In genomic region chr22:37634505-37635002, GRCh38 we compare ENCODE assay signal across 1 cellular context.
TF ChIP-seq lines count a peak whose summit lies in the region.

No MANE protein-coding gene starts in this region.

TF ChIP-seq in HepG2, 621 proteins besides CTCF, POLR2A, EP300 and RAD21 (continued from another document):
- TF ChIP-seq RERE (CRISPR knock-in tag; IDR thresholded peaks at IDR 0.05; ENCODE audit: low read depth) (no peak), SP1 (IDR thresholded peaks at IDR 0.05) (no peak), SP1 (CRISPR knock-in tag; IDR thresholded peaks at IDR 0.05) (no peak), ARID2 (CRISPR knock-in tag; IDR thresholded peaks at IDR 0.05; ENCODE audit: borderline replicate concordance) (no peak), ZNF773 (CRISPR knock-in tag; IDR thresholded peaks at IDR 0.05; ENCODE audit: borderline replicate concordance) (no peak), FOXM1 (CRISPR knock-in tag; IDR thresholded peaks at IDR 0.05) (no peak), KLF9 (CRISPR knock-in tag; IDR thresholded peaks at IDR 0.05; ENCODE audit: low read depth) (no peak), IKZF1 (IDR thresholded peaks at IDR 0.05) (no peak), AKAP8 (CRISPR knock-in tag; IDR thresholded peaks at IDR 0.05) (no peak), BRD4 (CRISPR knock-in tag; IDR thresholded peaks at IDR 0.05) (no peak), RFX5 (IDR thresholded peaks at IDR 0.05; ENCODE audit: low read depth, low read length) (no peak), ZNF251 (CRISPR knock-in tag; IDR thresholded peaks at IDR 0.05) (no peak), SKIL (CRISPR knock-in tag; IDR thresholded peaks at IDR 0.05; ENCODE audit: borderline replicate concordance) (no peak), KAT8 (CRISPR knock-in tag; IDR thresholded peaks at IDR 0.05) (no peak)
- TF ChIP-seq, protein P1, sequence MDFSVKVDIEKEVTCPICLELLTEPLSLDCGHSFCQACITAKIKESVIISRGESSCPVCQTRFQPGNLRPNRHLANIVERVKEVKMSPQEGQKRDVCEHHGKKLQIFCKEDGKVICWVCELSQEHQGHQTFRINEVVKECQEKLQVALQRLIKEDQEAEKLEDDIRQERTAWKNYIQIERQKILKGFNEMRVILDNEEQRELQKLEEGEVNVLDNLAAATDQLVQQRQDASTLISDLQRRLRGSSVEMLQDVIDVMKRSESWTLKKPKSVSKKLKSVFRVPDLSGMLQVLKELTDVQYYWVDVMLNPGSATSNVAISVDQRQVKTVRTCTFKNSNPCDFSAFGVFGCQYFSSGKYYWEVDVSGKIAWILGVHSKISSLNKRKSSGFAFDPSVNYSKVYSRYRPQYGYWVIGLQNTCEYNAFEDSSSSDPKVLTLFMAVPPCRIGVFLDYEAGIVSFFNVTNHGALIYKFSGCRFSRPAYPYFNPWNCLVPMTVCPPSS (IDR thresholded peaks at IDR 0.05), result no peak
